In genomic region chr21:45306453-45306831, GRCh38 we compare ENCODE assay signal across 12 cellular contexts. TPM values are rescaled to one million over a fixed set of nuclear protein-coding genes. Genes with fewer than 3 reads are reported as not detected.
DNase-seq lines count a peak whose midpoint lies in the region; ATAC-seq, FAIRE-seq and TF ChIP-seq lines count a peak whose summit lies in the region.
"Had no signal": no experiment of that assay in that cellular context is flagged by ENCODE, and none has a peak within 500 bp of the region (broad histone marks: within the 10 kb centered on the region; RNA-seq: fewer than 3 reads in every experiment).

No MANE protein-coding gene starts in this region.

- peaks cover 5% of the 10 kb centered on the region for H3K27me3 Mint-ChIP-seq in HFFc6 (ENCODE audit: insufficient read depth)

- H3K4me2 ChIP-seq in H1 (ENCODE audit: insufficient read depth in 1 of 2, low read depth in 2 of 2, low read length in 2 of 2), result no peak overlapping the region

- no peak overlapping the region for H3K14ac ChIP-seq in H1 (ENCODE audit: insufficient read length)

- H2BK15ac ChIP-seq in H1 (ENCODE audit: low read length), result no peak overlapping the region

- 93% methylated on average over 16 of the region's 18 CpGs; no CpG with 5 or more reads in 1 of the 2 experiments for WGBS in H1 (ENCODE audit: extremely low coverage in 1 of 2, insufficient coverage in 1 of 2, insufficient read length in 1 of 2, insufficient replicate concordance in 2 of 2, low coverage in 1 of 2, low lambda C conversion rate in 2 of 2, missing lambda C conversion rate in 1 of 2), 2 experiments
- 81 to 94% (median 83%) methylated on average over 18 of the region's 18 CpGs for WGBS in small intestine, 3 donors

- no peak overlapping the region for H3K18ac ChIP-seq in H1 (ENCODE audit: extremely low read depth, low read length)

- intact Hi-C loops in mucosa of descending colon (cut with DNase I, micrococcal nuclease), result no loop called here

- H2BK5ac ChIP-seq in H1 (ENCODE audit: low read depth, low read length), result no peak overlapping the region

- CTCF ChIA-PET in H1 (lab: Charles Lee; ENCODE audit: partially characterized antibody), result interaction anchor here (0.6 to 4.0 kb wide), 6 partner anchors 13 to 134 kb away, joined by 3 to 24 read pairs (median 5); no protein-coding TSS in a partner anchor

- no peaks in the 10 kb centered on the region for H3K9me3 ChIP-seq in H1 (ENCODE audit: insufficient read depth in 2 of 2, low read depth in 1 of 2, low read length in 1 of 2)
- H3K9me3 ChIP-seq in mucosa of descending colon, result no peaks in the 10 kb centered on the region
- H3K9me3 ChIP-seq in small intestine (ENCODE audit: control insufficient read depth, low read depth), result no peaks in the 10 kb centered on the region

- H2BK20ac ChIP-seq in H1 (ENCODE audit: low read length), result no peak overlapping the region

- no peaks in the 10 kb centered on the region for H3K9me3 Mint-ChIP-seq in HFFc6

- peaks cover 3% of the 10 kb centered on the region; the same call in 1 of the 2 replicates for H3K36me3 Mint-ChIP-seq in HFFc6 (ENCODE audit: low read depth)

- peaks cover 39% of the 10 kb centered on the region for H3K4me1 Mint-ChIP-seq in HFFc6 (ENCODE audit: low read depth)

- H3K4me3 Mint-ChIP-seq in HFFc6, result no peak overlapping the region

- H3K79me1 ChIP-seq in H1 (ENCODE audit: low read depth, low read length), result no peaks in the 10 kb centered on the region

- no peaks in the 10 kb centered on the region; a peak in 1 of 7 replicates for H3K27me3 ChIP-seq in H1 (replicated peaks in 1 of 4; ENCODE audit: control insufficient read depth in 3 of 4, extremely low read depth in 1 of 4, insufficient read depth in 3 of 4, low read length in 3 of 4)
- H3K27me3 ChIP-seq in small intestine (ENCODE audit: control insufficient read depth in 2 of 2, insufficient read depth in 2 of 2, low read length in 2 of 2), result no peaks in the 10 kb centered on the region

- no peak overlapping the region for H4K5ac ChIP-seq in H1 (ENCODE audit: insufficient read length, low read depth, low read length)

- H3K4ac ChIP-seq in H1 (replicated peaks; ENCODE audit: insufficient read length, low read depth, low read length), result no peak overlapping the region

- no peak overlapping the region for H2BK120ac ChIP-seq in H1 (replicated peaks; ENCODE audit: low read depth, low read length)

- TF ChIP-seq CTCF in HFFc6 (IDR thresholded peaks at IDR 0.05) (no peak), H1 (IDR thresholded peaks at IDR 0.05; ENCODE audit: control extremely low read depth in 1 of 3, insufficient read depth in 1 of 3, low read depth in 1 of 3, low read length in 3 of 3) (no peak), mucosa of descending colon (IDR thresholded peaks at IDR 0.05) (no peak)

- H2AK5ac ChIP-seq in H1 (ENCODE audit: low read depth, low read length), result no peak overlapping the region

- peak overlapping the region; percentile 16; the same call in 1 of the 2 replicates for H4K8ac ChIP-seq in H1 (ENCODE audit: extremely low read depth, insufficient read depth, low read length)

- no peak for TF ChIP-seq POLR2A in H1 (IDR thresholded peaks at IDR 0.05; ENCODE audit: control extremely low read depth in 1 of 2, low read depth in 2 of 2, low read length in 2 of 2)

- FAIRE-seq in H1 (lab: Jason Lieb, UNC) (no peak), small intestine (lab: Jason Lieb, UNC) (no peak)

- ATAC-seq in mucosa of descending colon, result no peak
- no peak for ATAC-seq in HG03196 (IDR thresholded peaks at IDR 0.05; ENCODE audit: unreplicated experiment)
- ATAC-seq in GM21447 (IDR thresholded peaks at IDR 0.05; ENCODE audit: unreplicated experiment), result no peak

- no peak overlapping the region for H3K4me3 ChIP-seq in H1 (ENCODE audit: extremely low read depth in 1 of 4, insufficient read depth in 2 of 4, low read depth in 3 of 4, low read length in 4 of 4)
- H3K4me3 ChIP-seq in mucosa of descending colon, result no peak overlapping the region
- no peak overlapping the region for H3K4me3 ChIP-seq in small intestine (ENCODE audit: low read depth in 1 of 2, low read length in 2 of 2)

- no peaks in the 10 kb centered on the region for H3K79me2 ChIP-seq in H1 (ENCODE audit: control insufficient read depth in 1 of 2, insufficient read depth in 2 of 2, low read length in 2 of 2)

- no peak overlapping the region for H3K9ac ChIP-seq in H1 (replicated peaks in 1 of 4; ENCODE audit: extremely low read depth in 1 of 4, low read depth in 3 of 4, low read length in 3 of 4)

- H4K91ac ChIP-seq in H1 (replicated peaks; ENCODE audit: insufficient read length, low read length), result no peak overlapping the region

- DNase-seq in HFFc6, result no peak
- no peak for DNase-seq in H1 (ENCODE audit: low read depth in 1 of 2, low spot score in 2 of 2)
- DNase-seq in mucosa of descending colon, result peak in 2 of 3 donors; percentile 18 to 35
- no peak for DNase-seq in small intestine
- no peak for DNase-seq in epidermal melanocyte (ENCODE audit: insufficient read length, low spot score)
- no peak for DNase-seq in medulla oblongata (ENCODE audit: extremely low spot score)
- DNase-seq: activated CD4-positive, alpha-beta T cell treated with anti-CD3 and anti-CD28 coated beads for 48 hours; activated effector memory CD4-positive, alpha-beta T cell treated with anti-CD3 and anti-CD28 coated beads, Interleukin-2, amount 50 U/mL, for 16 hours; Karpas-422; NCI-H2081 had no signal

- H3K36me3 ChIP-seq in H1 (ENCODE audit: control insufficient read depth in 2 of 4, insufficient read depth in 4 of 4, low read length in 3 of 4), result no peaks in the 10 kb centered on the region
- no peaks in the 10 kb centered on the region for H3K36me3 ChIP-seq in mucosa of descending colon (ENCODE audit: low read depth)
- H3K36me3 ChIP-seq in small intestine (ENCODE audit: control insufficient read depth in 2 of 2, insufficient read depth in 2 of 2, low read length in 2 of 2), result no peaks in the 10 kb centered on the region

- H3K56ac ChIP-seq in H1 (replicated peaks; ENCODE audit: insufficient read length, low read depth, low read length), result no peak overlapping the region

- peaks cover 0 to 6% (median 1%) of the 10 kb centered on the region in 4 experiments; a peak in 4 of 7 replicates for H3K4me1 ChIP-seq in H1 (replicated peaks in 1 of 4; ENCODE audit: control insufficient read depth in 3 of 4, insufficient read depth in 4 of 4, low read length in 3 of 4)
- peaks cover 5% of the 10 kb centered on the region for H3K4me1 ChIP-seq in mucosa of descending colon (ENCODE audit: low read depth)
- H3K4me1 ChIP-seq in small intestine (ENCODE audit: control insufficient read depth in 2 of 2, insufficient read depth in 1 of 2, low read depth in 1 of 2, low read length in 1 of 2), result peaks cover 0 to 3% of the 10 kb centered on the region in 2 donors

- H3K27ac ChIP-seq in H1 (ENCODE audit: low read depth, low read length) (no peak overlapping the region), small intestine (ENCODE audit: low read depth in 1 of 2, low read length in 1 of 2) (peak overlapping the region; percentile 17 to 90)

- no peak for TF ChIP-seq RAD21 in H1 (IDR thresholded peaks at IDR 0.05 in 1 of 2, conservative IDR thresholded peaks at IDR 0.05 in 1 of 2; ENCODE audit: low read depth in 2 of 2, low read length in 2 of 2)

- H4K20me1 ChIP-seq in H1 (replicated peaks in 1 of 2; ENCODE audit: control insufficient read depth in 1 of 2, insufficient read depth in 2 of 2, low read length in 2 of 2), result peaks cover 0 to 3% of the 10 kb centered on the region in 2 experiments

- TF ChIP-seq EP300 in H1 (IDR thresholded peaks at IDR 0.05; ENCODE audit: borderline replicate concordance in 1 of 2, low read depth in 2 of 2, low read length in 2 of 2), result no peak

- H3K27ac Mint-ChIP-seq in HFFc6, result peak overlapping the region; percentile 49; the same call in 1 of the 2 replicates

- H2BK12ac ChIP-seq in H1 (ENCODE audit: low read depth, low read length), result peak overlapping the region; percentile 50; the same call in 1 of the 2 replicates

- no peak overlapping the region for H2AFZ ChIP-seq in H1 (ENCODE audit: low read length)

- no peak overlapping the region for H3K23ac ChIP-seq in H1 (ENCODE audit: insufficient read length)

- H3K23me2 ChIP-seq in H1 (ENCODE audit: low read depth, low read length), result peaks cover 4% of the 10 kb centered on the region; the same call in 1 of the 2 replicates

- POLR2A ChIA-PET in H1 (lab: Charles Lee; ENCODE audit: partially characterized antibody), result no interaction called here

TF ChIP-seq in H1, 55 proteins besides CTCF, POLR2A, EP300 and RAD21:
- TF ChIP-seq E2F6 (IDR thresholded peaks at IDR 0.05) (peak; percentile 70; the same call in 1 of the 2 replicates), CEBPB (IDR thresholded peaks at IDR 0.05; ENCODE audit: low read depth, low read length) (no peak), MAX (IDR thresholded peaks at IDR 0.05) (peak; percentile 57)

RNA-seq across cellular contexts. Expression of gene POFUT2, which starts 18.7 kb away (rescaled TPM):
- total RNA-seq in HFFc6 (2021; fragmentation: NEBNext Ultra II Directional; extraction: Animal tissue kit (Norgen Biotek cat#: 25700)), result 100 to 1,000 TPM in 1 of 6 experiments, 10 to 100 TPM in 5; 78.2 to 112 (median 80.3) TPM
- total RNA-seq in H1 (2021; fragmentation: NEBNext Ultra II Directional; extraction: Animal tissue kit (Norgen Biotek cat#: 25700)), result 32.1 and 34.6 TPM in 2 replicates
- polyA plus RNA-seq in H1 (2011; rRNA removed), result 13.7 and 21.0 TPM in 2 replicates
- 20.3 TPM for polyA plus RNA-seq in H1 (2011; cell fraction: cytosol; rRNA removed)
- polyA plus RNA-seq in H1 (2011; cell fraction: nucleus; rRNA removed), result 88.5 TPM
- polyA plus RNA-seq in H1 (2012, experiment 1 of 2), result 24.1 to 33.7 TPM (median 29.4 TPM) in 4 replicates
- polyA plus RNA-seq in H1 (2012, experiment 2 of 2), result 15.8 TPM
- 33.3 TPM for polyA plus RNA-seq in H1 (2013, experiment 1 of 2)
- polyA plus RNA-seq in H1 (2013, experiment 2 of 2), result 33.7 TPM
- 11.2 and 13.2 TPM in 2 replicates for polyA minus RNA-seq in H1 (2011; rRNA and poly(A)+ RNA removed)
- polyA minus RNA-seq in H1 (2011; cell fraction: cytosol; rRNA and poly(A)+ RNA removed), result 13.0 TPM
- 28.5 TPM for polyA minus RNA-seq in H1 (2011; cell fraction: nucleus; rRNA and poly(A)+ RNA removed)
- total RNA-seq in mucosa of descending colon, result 10 to 100 TPM; 26.4 to 38.0 (median 29.8) TPM
- 10 to 100 TPM; 13.5 to 34.4 (median 20.0) TPM for polyA plus RNA-seq in small intestine

Comparison
In these comparisons a context has a peak if more than half of its experiments do, and no peak if none do; other contexts are left out.
1. DNase-seq: peak in mucosa of descending colon (2 of 3); none in HFFc6 (single experiment), H1 (0 of 2), small intestine (single experiment), epidermal melanocyte (single experiment) and medulla oblongata (single experiment).